Comparison of ENCODE assay signal across 33 cellular contexts in genomic region chr4:106240699-106241098, GRCh38.
"Had no signal": no experiment of that assay in that cellular context is flagged by ENCODE, and none has a peak within 500 bp of the region (broad histone marks: within the 10 kb centered on the region; RNA-seq: fewer than 3 reads in every experiment).

No MANE protein-coding gene starts in this region.

- H3K27me3 ChIP-seq: adrenal gland, ascending aorta, body of pancreas, brain microvascular endothelial cell, breast epithelium, cardiac muscle cell had no signal

- DNase-seq: activated effector memory CD4-positive, alpha-beta T cell treated with anti-CD3 and anti-CD28 coated beads, Interleukin-2, amount 50 U/mL, for 16 hours; activated effector memory CD4-positive, alpha-beta T cell treated with Interleukin-2 at 50 U/mL for 16 hours; activated gamma-delta T cell; activated gamma-delta T cell treated with Interleukin-2 at 50 U/mL for 16 hours; activated naive CD4-positive, alpha-beta T cell; activated naive CD4-positive, alpha-beta T cell treated with anti-CD3 and anti-CD28 coated beads for 36 hours; activated naive CD4-positive, alpha-beta T cell treated with anti-CD3 and anti-CD28 coated beads, Interleukin-2, amount 10 ng/mL, durations not matched to agents 7 days and 5 days; activated naive CD4-positive, alpha-beta T cell treated with anti-CD3 and anti-CD28 coated beads, Interleukin-2, amount 50 U/mL, for 16 hours; activated naive CD4-positive, alpha-beta T cell treated with Interleukin-2 at 50 U/mL for 16 hours; activated naive CD8-positive, alpha-beta T cell treated with anti-CD3 and anti-CD28 coated beads for 36 hours; activated naive CD8-positive, alpha-beta T cell treated with anti-CD3 and anti-CD28 coated beads, Interleukin-2, amount 10 ng/mL, durations not matched to agents 7 days and 5 days; activated naive CD8-positive, alpha-beta T cell treated with anti-CD3 and anti-CD28 coated beads, Interleukin-2, amount 50 U/mL, for 24 hours; activated T-cell treated with anti-CD3 and anti-CD28 coated beads, Interleukin-2, amount 50 U/mL, for 1 hour; activated T-cell treated with anti-CD3 and anti-CD28 coated beads, Interleukin-2, amount 50 U/mL, for 24 hours; activated T-cell treated with anti-CD3 and anti-CD28 coated beads, Interleukin-2, amount 50 U/mL, for 4 hours; activated T-cell treated with anti-CD3 and anti-CD28 coated beads, Interleukin-2, amount 50 U/mL, for 48 hours; activated T-cell treated with anti-CD3 and anti-CD28 coated beads, Interleukin-2, amount 50 U/mL, for 72 hours; adrenal gland; amniotic stem cell; amygdala; anterior cingulate cortex; aorta; body of pancreas; brain microvascular endothelial cell; caudate nucleus; central memory CD4-positive, alpha-beta T cell had no signal

- H3K4me1 ChIP-seq: adrenal gland, ascending aorta, body of pancreas, breast epithelium had no signal

- ATAC-seq: activated naive CD4-positive, alpha-beta T cell treated with anti-CD3 and anti-CD28 coated beads, Interleukin-2, amount 50 U/mL, for 72 hours; activated naive CD8-positive, alpha-beta T cell treated with anti-CD3 and anti-CD28 coated beads, Interleukin-2, amount 50 U/mL, for 24 hours; activated T-cell treated with anti-CD3 and anti-CD28 coated beads, Interleukin-2, amount 50 U/mL, for 4 hours; activated T-cell treated with anti-CD3 and anti-CD28 coated beads, Interleukin-2, amount 50 U/mL, for 72 hours; activated T-helper 17 cell treated with anti-CD3 and anti-CD28 coated beads, Interleukin-2, amount 50 U/mL, for 72 hours; body of pancreas had no signal

- H3K9me3 ChIP-seq: adrenal gland, ascending aorta, body of pancreas, breast epithelium had no signal

- H3K36me3 ChIP-seq: adrenal gland, brain microvascular endothelial cell had no signal

- FAIRE-seq: astrocyte, bronchial epithelial cell had no signal

- H3K27ac ChIP-seq: adrenal gland, ascending aorta, body of pancreas, brain microvascular endothelial cell, breast epithelium, cardiac muscle cell had no signal

- H3K4me3 ChIP-seq: adrenal gland, ascending aorta, body of pancreas, breast epithelium, cardiac muscle cell had no signal
